Comparison of ENCODE assay signal across 10 cellular contexts in genomic region chr9:97293207-97293721, GRCh38. TPM values are rescaled to one million over a fixed set of nuclear protein-coding genes. Genes with fewer than 3 reads are reported as not detected.
DNase-seq lines count a peak whose midpoint lies in the region; ATAC-seq and TF ChIP-seq lines count a peak whose summit lies in the region.
"Had no signal": no experiment of that assay in that cellular context is flagged by ENCODE, and none has a peak within 500 bp of the region (broad histone marks: within the 10 kb centered on the region; RNA-seq: fewer than 3 reads in every experiment).

No MANE protein-coding gene starts in this region.

- peak overlapping the region; percentile 50 for H3K27ac Mint-ChIP-seq in chondrocyte (ENCODE audit: unreplicated experiment)
- H3K27ac Mint-ChIP-seq: IgD-negative memory B cell had no signal

- ATAC-seq in GM21423 (IDR thresholded peaks at IDR 0.05; ENCODE audit: unreplicated experiment) (no peak), GM21528 (IDR thresholded peaks at IDR 0.05; ENCODE audit: low FRiP score, unreplicated experiment) (no peak)

- DNase-seq in COLO668 (lab: John Stamatoyannopoulos, UW; ENCODE audit: unreplicated experiment) (peak; percentile 20), NCI-H2029 (lab: John Stamatoyannopoulos, UW) (peak; percentile 90), chondrocyte (ENCODE audit: low spot score) (no peak), lung microvascular endothelial cell (ENCODE audit: low read depth in 2 of 2) (peak; percentile 83 to 97), NCI-H187 (lab: John Stamatoyannopoulos, UW) (no peak), NCI-H2227 (lab: John Stamatoyannopoulos, UW; ENCODE audit: unreplicated experiment) (no peak)
- DNase-seq: T-helper 9 cell had no signal

- peaks cover 32% of the 10 kb centered on the region for H3K36me3 Mint-ChIP-seq in chondrocyte (ENCODE audit: low read depth)

- H3K4me1 Mint-ChIP-seq in chondrocyte (ENCODE audit: low read depth): peaks cover 12% of the 10 kb centered on the region
- H3K4me1 Mint-ChIP-seq: IgD-negative memory B cell had no signal

- no peaks in the 10 kb centered on the region for H3K27me3 Mint-ChIP-seq in chondrocyte (ENCODE audit: low read depth)
- H3K27me3 Mint-ChIP-seq: IgD-negative memory B cell had no signal

- H3K9me3 Mint-ChIP-seq in chondrocyte (ENCODE audit: low read depth): peaks cover 10% of the 10 kb centered on the region

- H3K4me3 Mint-ChIP-seq in chondrocyte (ENCODE audit: unreplicated experiment): no peak overlapping the region
- H3K4me3 Mint-ChIP-seq: IgD-negative memory B cell had no signal

- no peak for TF ChIP-seq CTCF in chondrocyte (IDR thresholded peaks at IDR 0.05)

RNA-seq across cellular contexts. Expression of gene CCDC180, which starts 14.2 kb away (rescaled TPM):
- total RNA-seq in chondrocyte (5.1 to 8.5 TPM (median 5.4 TPM) in 3 replicates), lung microvascular endothelial cell (0.44 and 1.6 TPM in 2 replicates)

Comparison
In these comparisons a context has a peak if more than half of its experiments do, and no peak if none do; other contexts are left out.
1. DNase-seq: peak in COLO668 (single experiment), NCI-H2029 (single experiment) and lung microvascular endothelial cell (2 of 2); none in chondrocyte (single experiment), NCI-H187 (0 of 2) and NCI-H2227 (single experiment).